In the genomic region with DNA sequence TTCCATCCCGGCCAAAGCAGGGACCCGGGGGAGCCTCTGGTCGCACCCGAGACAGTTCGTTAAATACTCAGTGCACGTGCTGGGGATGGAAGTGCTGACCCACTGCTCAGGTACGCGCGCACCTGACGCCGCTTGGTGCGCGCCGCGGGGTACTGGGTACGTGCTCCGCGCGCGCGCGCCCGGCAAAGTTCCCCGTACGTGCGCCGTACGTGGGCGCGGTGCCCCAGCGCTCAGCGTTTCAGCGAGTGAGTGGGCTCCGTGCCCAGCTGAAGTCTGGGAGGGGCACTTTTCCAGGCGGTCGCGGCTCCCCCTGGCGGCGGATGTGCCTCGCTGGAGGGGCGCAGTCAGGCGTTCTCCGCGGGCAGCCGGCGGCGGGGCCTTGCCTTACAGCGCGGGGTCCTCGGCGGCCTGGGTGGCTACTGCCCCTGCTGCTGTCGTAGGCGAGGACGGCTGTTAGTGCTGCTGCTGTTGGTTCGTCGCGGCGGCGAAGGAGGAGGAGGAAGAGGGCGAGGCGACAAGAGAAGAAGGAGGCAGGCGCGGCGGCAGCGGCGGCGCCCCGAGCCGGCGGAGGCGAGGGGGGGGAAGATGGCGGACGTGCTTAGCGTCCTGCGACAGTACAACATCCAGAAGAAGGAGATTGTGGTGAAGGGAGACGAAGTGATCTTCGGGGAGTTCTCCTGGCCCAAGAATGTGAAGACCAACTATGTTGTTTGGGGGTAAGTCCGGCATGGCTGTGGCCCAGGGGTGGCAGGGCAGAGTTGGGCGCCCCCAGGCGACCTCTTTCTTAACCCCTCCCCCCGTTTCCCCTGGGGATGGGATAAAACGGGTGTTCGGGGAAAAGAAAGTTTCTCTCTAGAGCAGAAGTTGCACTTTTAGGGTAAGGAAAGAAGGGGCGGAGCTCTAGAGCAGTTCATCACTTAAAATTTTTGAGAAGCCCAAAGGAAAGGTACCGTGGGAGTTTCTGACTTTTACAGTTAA, we compare ENCODE assay signal across 8 cellular contexts. TPM values are rescaled to one million over a fixed set of nuclear protein-coding genes. Genes with fewer than 3 reads are reported as not detected.
DNase-seq lines count a peak whose midpoint lies in the region; TF ChIP-seq lines count a peak whose summit lies in the region.

A gene (plus strand): TSS at position 416 of the 978 bp plus-strand sequence. CDS start 170 bp downstream, at position 586.

- H3K9me2 ChIP-seq in Loucy (replicated peaks; ENCODE audit: low read depth, low read length): no peaks in the 10 kb centered on the region
- H3K9me2 ChIP-seq in neural cell (ENCODE audit: insufficient read depth, low read length): no peaks in the 10 kb centered on the region

- TF ChIP-seq EP300 in neural cell (conservative IDR thresholded peaks at IDR 0.05; ENCODE audit: poor library complexity, severe bottlenecking) (peak; percentile 59), stomach (IDR thresholded peaks at IDR 0.05) (no peak)

- intact Hi-C loops in stomach (cut with DNase I; ENCODE audit: low total_unique reads): no loop called here

- WGBS in stomach, 5 donors: 0% methylated on average over 47 to 85 of the region's 85 CpGs

- H3F3A ChIP-seq in Loucy (ENCODE audit: low read depth): peaks cover 3% of the 10 kb centered on the region; the same call in 1 of the 2 replicates
- no peaks in the 10 kb centered on the region for H3F3A ChIP-seq in neural cell (ENCODE audit: insufficient read depth, low read length, poor library complexity, severe bottlenecking)

- H3K79me2 ChIP-seq in Loucy (ENCODE audit: insufficient read depth, low read length) (peaks cover 46% of the 10 kb centered on the region), neural cell (replicated peaks; ENCODE audit: insufficient read depth, low read length) (peaks cover 42% of the 10 kb centered on the region)

- H3K9ac ChIP-seq in Loucy (ENCODE audit: low read depth, low read length, poor library complexity, severe bottlenecking) (peak within 1 kb of the TSS; percentile 89), neural cell (ENCODE audit: low read length) (peak within 1 kb of the TSS; percentile 79)

- TF ChIP-seq POLR2A in Raji (IDR thresholded peaks at IDR 0.05; ENCODE audit: insufficient read depth, low read depth, low read length) (peak; percentile 93), stomach (IDR thresholded peaks at IDR 0.05) (peak in 2 of 4 donors; percentile 82 to 89)

- TF ChIP-seq RAD21 in neural cell (conservative IDR thresholded peaks at IDR 0.05): peak; percentile 85

- peaks cover 48% of the 10 kb centered on the region for H4K20me1 ChIP-seq in Loucy (ENCODE audit: insufficient read depth, low read length, poor library complexity, severe bottlenecking)
- H4K20me1 ChIP-seq in neural cell (ENCODE audit: insufficient read depth): no peaks in the 10 kb centered on the region

- H2AFZ ChIP-seq in Loucy (ENCODE audit: low read length): peak within 1 kb of the TSS; percentile 94
- H2AFZ ChIP-seq in neural cell (ENCODE audit: low read depth, low read length): peak within 1 kb of the TSS; percentile 88

- in situ Hi-C loops in G401 (cut with HindIII; ENCODE audit: low sequenced_read_pairs): no loop called here

- H3K9me3 ChIP-seq in Loucy (ENCODE audit: insufficient read depth, low read depth, low read length): no peaks in the 10 kb centered on the region
- no peaks in the 10 kb centered on the region for H3K9me3 ChIP-seq in neural cell (ENCODE audit: low read length)
- no peaks in the 10 kb centered on the region for H3K9me3 ChIP-seq in stomach

- H3K36me3 ChIP-seq in H7 (replicated peaks; ENCODE audit: control insufficient read depth, insufficient read depth, low read length): peaks cover 1% of the 10 kb centered on the region; the same call in 1 of the 2 replicates
- peaks cover 6% of the 10 kb centered on the region; the same call in 1 of the 2 replicates for H3K36me3 ChIP-seq in Loucy (ENCODE audit: insufficient read depth, low read length)
- no peaks in the 10 kb centered on the region for H3K36me3 ChIP-seq in neural cell (ENCODE audit: insufficient read depth, low read length)
- peaks cover 9 to 17% (median 16%) of the 10 kb centered on the region in 4 donors for H3K36me3 ChIP-seq in stomach

- H3K4me1 ChIP-seq in Loucy (ENCODE audit: insufficient read depth, low read length, poor library complexity, severe bottlenecking) (peaks cover 39% of the 10 kb centered on the region), stomach (peaks cover 17 to 46% (median 30%) of the 10 kb centered on the region in 4 donors)

- DNase-seq in G401 (ENCODE audit: low spot score) (peak; percentile 89), H7 (peak; percentile 92), fibroblast of pulmonary artery (ENCODE audit: low read depth) (peak; percentile 98), stomach (peak; percentile 98)
- DNase-seq in activated T-helper 9 cell treated with anti-CD3 and anti-CD28 coated beads, Interleukin-2, amount 50 U/mL, for 16 hours (ENCODE audit: low read depth): peak; percentile 99

- H3K27me3 ChIP-seq in H7 (ENCODE audit: control insufficient read depth, insufficient read depth, low read length) (peaks cover 1% of the 10 kb centered on the region; the same call in 1 of the 2 replicates), Loucy (ENCODE audit: insufficient read depth, low read length, poor library complexity, severe bottlenecking) (no peaks in the 10 kb centered on the region), neural cell (ENCODE audit: insufficient read depth, low read depth, low read length) (no peaks in the 10 kb centered on the region), stomach (no peaks in the 10 kb centered on the region)

- H3K27ac ChIP-seq in neural cell (ENCODE audit: low read length): peak within 1 kb of the TSS; percentile 84
- H3K27ac ChIP-seq in stomach: peak within 1 kb of the TSS; percentile 87 to 97 (median 94)

- TF ChIP-seq CTCF in Loucy (conservative IDR thresholded peaks at IDR 0.05; ENCODE audit: low read length): peak; percentile 62
- peak; percentile 65 for TF ChIP-seq CTCF in fibroblast of pulmonary artery (IDR thresholded peaks at IDR 0.05; ENCODE audit: low read length, missing control alignments)
- peak; percentile 99 for TF ChIP-seq CTCF in neural cell (IDR thresholded peaks at IDR 0.05; ENCODE audit: poor library complexity, severe bottlenecking)
- TF ChIP-seq CTCF in stomach (IDR thresholded peaks at IDR 0.05): peak in 5 of 7 experiments; percentile 89 to 99 (median 95)

- H3K4me2 ChIP-seq in Loucy (ENCODE audit: low read depth, low read length, poor library complexity, severe bottlenecking): peak within 1 kb of the TSS; percentile 97
- H3K4me2 ChIP-seq in neural cell (ENCODE audit: low read length): peak within 1 kb of the TSS; percentile 94

- H3K4me3 ChIP-seq in H7 (ENCODE audit: insufficient read depth, low read depth, low read length) (peak within 1 kb of the TSS; percentile 85), Loucy (ENCODE audit: low read length, poor library complexity, severe bottlenecking) (peak within 1 kb of the TSS; percentile 98), fibroblast of pulmonary artery (replicated peaks; ENCODE audit: low read depth, low read length) (peak within 1 kb of the TSS; percentile 90), neural cell (ENCODE audit: low read length) (peak within 1 kb of the TSS; percentile 82), stomach (peak within 1 kb of the TSS; percentile 65 to 90 (median 70))

TF ChIP-seq in neural cell, 6 proteins besides CTCF, POLR2A, EP300 and RAD21:
- TF ChIP-seq, protein P1, sequence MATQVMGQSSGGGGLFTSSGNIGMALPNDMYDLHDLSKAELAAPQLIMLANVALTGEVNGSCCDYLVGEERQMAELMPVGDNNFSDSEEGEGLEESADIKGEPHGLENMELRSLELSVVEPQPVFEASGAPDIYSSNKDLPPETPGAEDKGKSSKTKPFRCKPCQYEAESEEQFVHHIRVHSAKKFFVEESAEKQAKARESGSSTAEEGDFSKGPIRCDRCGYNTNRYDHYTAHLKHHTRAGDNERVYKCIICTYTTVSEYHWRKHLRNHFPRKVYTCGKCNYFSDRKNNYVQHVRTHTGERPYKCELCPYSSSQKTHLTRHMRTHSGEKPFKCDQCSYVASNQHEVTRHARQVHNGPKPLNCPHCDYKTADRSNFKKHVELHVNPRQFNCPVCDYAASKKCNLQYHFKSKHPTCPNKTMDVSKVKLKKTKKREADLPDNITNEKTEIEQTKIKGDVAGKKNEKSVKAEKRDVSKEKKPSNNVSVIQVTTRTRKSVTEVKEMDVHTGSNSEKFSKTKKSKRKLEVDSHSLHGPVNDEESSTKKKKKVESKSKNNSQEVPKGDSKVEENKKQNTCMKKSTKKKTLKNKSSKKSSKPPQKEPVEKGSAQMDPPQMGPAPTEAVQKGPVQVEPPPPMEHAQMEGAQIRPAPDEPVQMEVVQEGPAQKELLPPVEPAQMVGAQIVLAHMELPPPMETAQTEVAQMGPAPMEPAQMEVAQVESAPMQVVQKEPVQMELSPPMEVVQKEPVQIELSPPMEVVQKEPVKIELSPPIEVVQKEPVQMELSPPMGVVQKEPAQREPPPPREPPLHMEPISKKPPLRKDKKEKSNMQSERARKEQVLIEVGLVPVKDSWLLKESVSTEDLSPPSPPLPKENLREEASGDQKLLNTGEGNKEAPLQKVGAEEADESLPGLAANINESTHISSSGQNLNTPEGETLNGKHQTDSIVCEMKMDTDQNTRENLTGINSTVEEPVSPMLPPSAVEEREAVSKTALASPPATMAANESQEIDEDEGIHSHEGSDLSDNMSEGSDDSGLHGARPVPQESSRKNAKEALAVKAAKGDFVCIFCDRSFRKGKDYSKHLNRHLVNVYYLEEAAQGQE (IDR thresholded peaks at IDR 0.05; ENCODE audit: borderline replicate concordance): peak; percentile 44
- TF ChIP-seq EZH2 (IDR thresholded peaks at IDR 0.05; ENCODE audit: borderline replicate concordance, insufficient read depth, low read length, poor library complexity, severe bottlenecking) (no peak), POLR2AphosphoS5 (IDR thresholded peaks at IDR 0.05) (peak; percentile 75), MXI1 (conservative IDR thresholded peaks at IDR 0.05; ENCODE audit: poor library complexity, severe bottlenecking) (peak; percentile 76), SMC3 (conservative IDR thresholded peaks at IDR 0.05; ENCODE audit: poor library complexity) (peak; percentile 98), TAF1 (IDR thresholded peaks at IDR 0.05; ENCODE audit: low read depth) (no peak)

RNA-seq across cellular contexts. Expression of the gene that starts here (rescaled TPM):
- 15.2 and 16.9 TPM in 2 replicates for total RNA-seq in G401 (2014; rRNA removed; shearing (Covaris generic))
- total RNA-seq in H7 (2014; rRNA removed; shearing (Covaris generic)): 19.5 and 20.4 TPM in 2 replicates
- polyA plus RNA-seq in neural cell (10.4 and 11.9 TPM in 2 replicates), stomach (10 to 100 TPM in 1 of 3 donors, 1 to 10 TPM in 2; 7.1 to 11.9 (median 9.6) TPM)
- 45.5 and 52.6 TPM in 2 replicates for polyA minus RNA-seq in neural cell
- 10 to 100 TPM in 4 of 5 donors, 1 to 10 TPM in 1; 6.7 to 75.9 (median 29.9) TPM for total RNA-seq in stomach

Comparison
In these comparisons a context has a peak if more than half of its experiments do, and no peak if none do; other contexts are left out.
1. Peak in every context shown above with its lines: DNase-seq, H3K4me3 ChIP-seq and H3K27ac ChIP-seq.